26 cellular contexts compared by ENCODE assay signal in genomic region chr17:79914813-79915740, GRCh38.
A peak's percentile ranks its signal among the peaks of the same experiment; 100 is the strongest.
DNase-seq lines count a peak whose midpoint lies in the region; ATAC-seq and TF ChIP-seq lines count a peak whose summit lies in the region.
"Had no signal": no experiment of that assay in that cellular context is flagged by ENCODE, and none has a peak within 500 bp of the region (broad histone marks: within the 10 kb centered on the region; RNA-seq: fewer than 3 reads in every experiment).

No MANE protein-coding gene starts in this region.

- no peaks in the 10 kb centered on the region for H3F3A ChIP-seq in neural progenitor cell (ENCODE audit: low read depth)

- H3K4me3 ChIP-seq in BLaER1 (no peak overlapping the region), neural progenitor cell (no peak overlapping the region)
- H3K4me3 ChIP-seq in CD8-positive, alpha-beta T cell (ENCODE audit: low read depth, low read length): no peak overlapping the region
- H3K4me3 ChIP-seq: lower lobe of right lung, mucosa of descending colon had no signal

- peak overlapping the region; percentile 37; the same call in 1 of the 2 replicates for H3K4me2 ChIP-seq in BLaER1
- H3K4me2 ChIP-seq in neural progenitor cell: no peak overlapping the region
- H3K4me2 ChIP-seq: SK-N-SH had no signal

- no peaks in the 10 kb centered on the region for H4K20me1 ChIP-seq in BLaER1
- no peaks in the 10 kb centered on the region for H4K20me1 ChIP-seq in neural progenitor cell (ENCODE audit: low read depth)

- H3K27ac ChIP-seq in BLaER1 (no peak overlapping the region), neural progenitor cell (no peak overlapping the region)
- H3K27ac ChIP-seq in CD8-positive, alpha-beta T cell (ENCODE audit: low read depth, low read length): no peak overlapping the region
- H3K27ac ChIP-seq: epithelial cell of prostate, lower lobe of right lung had no signal

- no peak overlapping the region for H2AFZ ChIP-seq in neural progenitor cell (replicated peaks)

- H3K4me3 Mint-ChIP-seq in chondrocyte (ENCODE audit: unreplicated experiment): no peak overlapping the region
- H3K4me3 Mint-ChIP-seq in neural progenitor cell: peak overlapping the region; percentile 8
- no peak overlapping the region for H3K4me3 Mint-ChIP-seq in CD8-positive, alpha-beta T cell
- H3K4me3 Mint-ChIP-seq: activated T-cell treated with anti-CD3 and anti-CD28 coated beads, Interleukin-2, amount 50 U/mL, for 24 hours; neural crest cell; stimulated activated memory B cell treated with anti-CD40 and anti-IgM and Interleukin-4, amounts not matched to agents 10 μg/mL and 1 μg/mL and 100 μg/mL, for 72 hours had no signal

- intact Hi-C loops in CD8-positive, alpha-beta T cell (cut with DNase I, micrococcal nuclease): no loop called here

- H3K27me3 Mint-ChIP-seq in chondrocyte (ENCODE audit: low read depth) (peaks cover 25% of the 10 kb centered on the region), neural progenitor cell (ENCODE audit: insufficient read depth, low read depth) (peaks cover 11% of the 10 kb centered on the region)
- peaks cover 12% of the 10 kb centered on the region for H3K27me3 Mint-ChIP-seq in CD8-positive, alpha-beta T cell (ENCODE audit: low read depth)

- no peaks in the 10 kb centered on the region for H3K36me3 ChIP-seq in BLaER1
- no peaks in the 10 kb centered on the region for H3K36me3 ChIP-seq in neural progenitor cell
- no peaks in the 10 kb centered on the region for H3K36me3 ChIP-seq in CD8-positive, alpha-beta T cell (ENCODE audit: insufficient read depth, low read length)
- H3K36me3 ChIP-seq: lower lobe of right lung had no signal

- no peak overlapping the region for H3K9ac ChIP-seq in BLaER1
- no peak overlapping the region for H3K9ac ChIP-seq in neural progenitor cell
- H3K9ac ChIP-seq: SK-N-SH had no signal

- H3K4me1 Mint-ChIP-seq in chondrocyte (ENCODE audit: low read depth) (peaks cover 13% of the 10 kb centered on the region), neural progenitor cell (peaks cover 12% of the 10 kb centered on the region)
- H3K4me1 Mint-ChIP-seq in CD8-positive, alpha-beta T cell (ENCODE audit: low read depth): no peaks in the 10 kb centered on the region
- H3K4me1 Mint-ChIP-seq: CD14-positive monocyte; stimulated activated memory B cell treated with anti-CD40 and anti-IgM and Interleukin-4, amounts not matched to agents 10 μg/mL and 1 μg/mL and 100 μg/mL, for 72 hours had no signal

- no peaks in the 10 kb centered on the region for H3K79me2 ChIP-seq in neural progenitor cell (ENCODE audit: low read depth)

- H3K27ac Mint-ChIP-seq in chondrocyte (ENCODE audit: unreplicated experiment) (no peak overlapping the region), neural progenitor cell (no peak overlapping the region)
- no peak overlapping the region for H3K27ac Mint-ChIP-seq in CD8-positive, alpha-beta T cell
- H3K27ac Mint-ChIP-seq: activated T-cell treated with anti-CD3 and anti-CD28 coated beads, Interleukin-2, amount 50 U/mL, for 24 hours; CD14-positive monocyte; stimulated activated memory B cell treated with anti-CD40 and anti-IgM and Interleukin-4, amounts not matched to agents 10 μg/mL and 1 μg/mL and 100 μg/mL, for 72 hours had no signal

- DNase-seq in NCI-H146 (lab: John Stamatoyannopoulos, UW): peak; percentile 77
- peak; percentile 87 for DNase-seq in chondrocyte (ENCODE audit: low spot score)
- DNase-seq in neural progenitor cell (ENCODE audit: low spot score): no peak
- DNase-seq in CD8-positive, alpha-beta T cell: no peak
- no peak for DNase-seq in DMS53 (lab: John Stamatoyannopoulos, UW)
- DNase-seq in GM19240 (ENCODE audit: insufficient read length, low spot score): no peak
- DNase-seq: activated CD4-positive, alpha-beta T cell treated with anti-CD3 and anti-CD28 coated beads for 4 hours; activated naive CD4-positive, alpha-beta T cell treated with Interleukin-2 at 50 U/mL for 16 hours; activated T-cell treated with anti-CD3 and anti-CD28 coated beads, Interleukin-2, amount 50 U/mL, for 24 hours; amniotic stem cell; DMS 273 treated with DMSO at 0.1 percent for 48 hours; GOT3; kidney glomerular epithelial cell; NCI-H1105; NCI-H2029; SK-N-SH; stimulated activated CD4-positive, alpha-beta T cell treated with anti-CD3 and anti-CD28 coated beads, Interleukin-4, amount 100 ng/mL, for 4 hours; T-helper 2 cell had no signal

- H3K9me3 Mint-ChIP-seq in chondrocyte (ENCODE audit: low read depth) (no peaks in the 10 kb centered on the region), neural progenitor cell (no peaks in the 10 kb centered on the region)
- no peaks in the 10 kb centered on the region for H3K9me3 Mint-ChIP-seq in CD8-positive, alpha-beta T cell
- H3K9me3 Mint-ChIP-seq: activated T-cell treated with anti-CD3 and anti-CD28 coated beads, Interleukin-2, amount 50 U/mL, for 24 hours; CD14-positive monocyte; neural crest cell; stimulated activated memory B cell treated with anti-CD40 and anti-IgM and Interleukin-4, amounts not matched to agents 10 μg/mL and 1 μg/mL and 100 μg/mL, for 72 hours had no signal

- H3K9me3 ChIP-seq in BLaER1 (no peaks in the 10 kb centered on the region), neural progenitor cell (ENCODE audit: low read depth) (no peaks in the 10 kb centered on the region)
- no peaks in the 10 kb centered on the region for H3K9me3 ChIP-seq in CD8-positive, alpha-beta T cell (ENCODE audit: low read length)
- H3K9me3 ChIP-seq: lower lobe of right lung, mucosa of descending colon, SK-N-SH had no signal

- peaks cover 31% of the 10 kb centered on the region for H3K4me1 ChIP-seq in BLaER1
- H3K4me1 ChIP-seq in neural progenitor cell: no peaks in the 10 kb centered on the region
- H3K4me1 ChIP-seq in CD8-positive, alpha-beta T cell (ENCODE audit: insufficient read depth, low read length): no peaks in the 10 kb centered on the region

- CTCF ChIA-PET in CD8-positive, alpha-beta T cell (lab: Charles Lee): interaction anchor here (0.7 to 2.3 kb wide), 9 partner anchors 9 to 943 kb away, joined by 3 to 11 read pairs (median 3); no protein-coding TSS in a partner anchor

- H3K27me3 ChIP-seq in BLaER1 (0 out of 2 replicates have a peak, but pooled peaks cover 3% of the 10 kb centered on the region), neural progenitor cell (peaks cover 3% of the 10 kb centered on the region)
- H3K27me3 ChIP-seq in CD8-positive, alpha-beta T cell (ENCODE audit: insufficient read depth, low read length): no peaks in the 10 kb centered on the region

- H3K36me3 Mint-ChIP-seq in chondrocyte (ENCODE audit: low read depth) (no peaks in the 10 kb centered on the region), neural progenitor cell (no peaks in the 10 kb centered on the region)
- H3K36me3 Mint-ChIP-seq in CD8-positive, alpha-beta T cell: no peaks in the 10 kb centered on the region
- H3K36me3 Mint-ChIP-seq: CD14-positive monocyte; stimulated activated memory B cell treated with anti-CD40 and anti-IgM and Interleukin-4, amounts not matched to agents 10 μg/mL and 1 μg/mL and 100 μg/mL, for 72 hours had no signal

- POLR2A ChIA-PET in CD8-positive, alpha-beta T cell (lab: Charles Lee): no interaction called here

- ATAC-seq in activated CD4-positive, CD25-positive, alpha-beta regulatory T cell treated with anti-CD3 and anti-CD28 coated beads, Interleukin-2, amount 50 U/mL, for 24 hours: no peak
- no peak for ATAC-seq in CD8-positive, alpha-beta T cell
- ATAC-seq: stimulated activated memory B cell treated with anti-CD40 and anti-IgM and Interleukin-4, amounts not matched to agents 10 μg/mL and 1 μg/mL and 100 μg/mL, for 72 hours had no signal

- TF ChIP-seq CTCF in chondrocyte (IDR thresholded peaks at IDR 0.05) (no peak), neural progenitor cell (IDR thresholded peaks at IDR 0.05) (no peak)
- no peak for TF ChIP-seq CTCF in CD8-positive, alpha-beta T cell (IDR thresholded peaks at IDR 0.05)

Comparison
In these comparisons a context has a peak if more than half of its experiments do, and no peak if none do; other contexts are left out.
1. DNase-seq: peak in NCI-H146 (single experiment) and chondrocyte (single experiment); none in neural progenitor cell (single experiment), CD8-positive, alpha-beta T cell (0 of 7), DMS53 (single experiment) and GM19240 (single experiment).